Comparison of ENCODE assay signal across 23 cellular contexts in the genomic region with DNA sequence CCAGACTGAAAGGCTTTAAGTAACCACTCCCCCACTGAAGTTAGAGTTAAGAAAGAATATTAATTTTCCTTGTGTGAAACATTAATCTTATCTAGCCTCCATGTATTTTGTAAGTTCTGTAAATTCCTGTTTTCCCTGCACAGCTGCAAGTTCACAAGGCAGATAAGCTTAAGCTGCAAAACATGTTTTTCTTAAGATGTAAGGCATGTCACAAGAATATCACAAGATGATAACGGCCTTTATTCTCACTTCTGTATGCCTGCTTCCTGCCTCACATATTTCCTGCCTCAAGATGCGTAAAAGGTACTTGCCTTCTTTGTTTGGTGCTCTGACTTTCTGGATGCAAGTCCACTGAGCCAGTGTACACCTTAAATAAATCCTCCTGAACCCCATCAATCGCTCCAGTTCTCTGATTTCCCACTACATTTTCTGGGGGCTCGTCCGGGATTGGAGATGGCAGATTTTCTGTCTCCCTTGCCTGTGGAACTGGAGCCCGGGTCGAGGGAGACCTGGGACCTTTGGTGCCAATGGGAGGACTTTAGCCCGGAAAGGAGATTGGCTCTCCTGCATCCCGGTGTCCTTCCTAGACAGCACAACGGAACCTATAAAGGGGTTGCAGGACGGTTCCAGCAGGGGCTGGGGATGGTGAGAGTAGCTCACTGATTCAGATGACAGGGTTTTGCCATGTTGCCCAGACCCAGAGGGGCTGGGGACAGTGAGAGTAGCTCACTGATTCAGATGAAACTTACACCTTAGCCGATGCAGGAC. TPM values are rescaled to one million over a fixed set of nuclear protein-coding genes. Genes with fewer than 3 reads are reported as not detected.
DNase-seq lines count a peak whose midpoint lies in the region; TF ChIP-seq lines count a peak whose summit lies in the region.
"Had no signal": no experiment of that assay in that cellular context is flagged by ENCODE, and none has a peak within 500 bp of the region (broad histone marks: within the 10 kb centered on the region; RNA-seq: fewer than 3 reads in every experiment).

No MANE protein-coding gene starts in this region.

- in situ Hi-C loops in KBM-7 (cut with MboI; ENCODE audit: low pct_unique_long_range_greater_than_20kb, low sequenced_read_pairs): no loop called here

- no peak overlapping the region for H2BK12ac ChIP-seq in H9 (ENCODE audit: insufficient read length, low read depth, low read length)

- H3K27ac Mint-ChIP-seq in H9: no peak overlapping the region
- H3K27ac Mint-ChIP-seq: activated CD8-positive, alpha-beta memory T cell treated with anti-CD3 and anti-CD28 coated beads, Interleukin-2, amount 10 ng/mL, durations not matched to agents 7 days and 5 days; dendritic cell treated with granulocyte-macrophage colony-stimulating factor and Interleukin-4, amounts not matched to agents 40 ng/mL and 50 ng/mL, for 4 days; stimulated activated naive CD8-positive, alpha-beta T cell treated with anti-CD3 and anti-CD28 coated beads, Interleukin-15, amount 100 ng/mL, for 72 hours had no signal

- H3K27me3 ChIP-seq in mesendoderm (ENCODE audit: insufficient read depth, low read length, poor library complexity): no peaks in the 10 kb centered on the region
- no peaks in the 10 kb centered on the region for H3K27me3 ChIP-seq in H9 (ENCODE audit: insufficient read depth, low read length)
- H3K27me3 ChIP-seq: breast epithelium, foreskin keratinocyte, transverse colon had no signal

- H4K20me1 ChIP-seq in H9 (ENCODE audit: control insufficient read depth, insufficient read depth, insufficient read length): no peaks in the 10 kb centered on the region

- no CpG with 5 or more reads among the region's 12 CpGs for WGBS in mesendoderm (ENCODE audit: extremely low coverage, insufficient coverage, low lambda C conversion rate)
- WGBS in H9 (ENCODE audit: extremely low coverage, insufficient read length, low lambda C conversion rate): no CpG with 5 or more reads among the region's 12 CpGs

- TF ChIP-seq CTCF in H9 (conservative IDR thresholded peaks at IDR 0.05): no peak

- no peak overlapping the region for H4K91ac ChIP-seq in H9 (ENCODE audit: insufficient read length, low read depth, low read length)

- H3K4me1 ChIP-seq in mesendoderm (ENCODE audit: control insufficient read depth, low read depth, low read length): no peaks in the 10 kb centered on the region
- H3K4me1 ChIP-seq in H9 (ENCODE audit: insufficient read depth, low read length): no peaks in the 10 kb centered on the region
- H3K4me1 ChIP-seq: breast epithelium, foreskin keratinocyte, prostate gland, transverse colon had no signal

- H2BK20ac ChIP-seq in H9 (ENCODE audit: low read depth, low read length, poor library complexity, severe bottlenecking): no peak overlapping the region

- no peak overlapping the region for H3K9ac ChIP-seq in mesendoderm (ENCODE audit: low read length)
- H3K9ac ChIP-seq in H9 (ENCODE audit: extremely low read depth, insufficient read length, low read length): no peak overlapping the region

- H3K4me3 Mint-ChIP-seq in H9: no peak overlapping the region
- H3K4me3 Mint-ChIP-seq: activated CD8-positive, alpha-beta memory T cell treated with anti-CD3 and anti-CD28 coated beads, Interleukin-2, amount 10 ng/mL, durations not matched to agents 7 days and 5 days; dendritic cell treated with granulocyte-macrophage colony-stimulating factor and Interleukin-4, amounts not matched to agents 40 ng/mL and 50 ng/mL, for 4 days; stimulated activated naive CD8-positive, alpha-beta T cell treated with anti-CD3 and anti-CD28 coated beads, Interleukin-15, amount 100 ng/mL, for 72 hours had no signal

- peaks cover 14 to 21% (median 21%) of the 10 kb centered on the region in 3 experiments; a peak in 6 of 7 replicates for H3K36me3 Mint-ChIP-seq in H9 (ENCODE audit: insufficient read depth in 1 of 3, low read depth in 3 of 3)

- no peaks in the 10 kb centered on the region for H3K23me2 ChIP-seq in H9 (ENCODE audit: insufficient read length, low read depth, low read length, poor library complexity, severe bottlenecking)

- no peaks in the 10 kb centered on the region; the same call in 1 of the 2 replicates for H3K27me3 Mint-ChIP-seq in H9 (ENCODE audit: low read depth)
- H3K27me3 Mint-ChIP-seq: activated CD8-positive, alpha-beta memory T cell treated with anti-CD3 and anti-CD28 coated beads, Interleukin-2, amount 10 ng/mL, durations not matched to agents 7 days and 5 days; dendritic cell treated with granulocyte-macrophage colony-stimulating factor and Interleukin-4, amounts not matched to agents 40 ng/mL and 50 ng/mL, for 4 days; stimulated activated naive CD8-positive, alpha-beta T cell treated with anti-CD3 and anti-CD28 coated beads, Interleukin-15, amount 100 ng/mL, for 72 hours had no signal

- peak overlapping the region; percentile 12 for H3K4me3 ChIP-seq in mesendoderm (ENCODE audit: low read length)
- H3K4me3 ChIP-seq: breast epithelium, prostate gland, transverse colon had no signal

- no peaks in the 10 kb centered on the region for H3K79me2 ChIP-seq in mesendoderm (ENCODE audit: control insufficient read depth, insufficient read depth, low read length)
- H3K79me2 ChIP-seq in H9 (ENCODE audit: insufficient read depth, low read length): no peaks in the 10 kb centered on the region

- H4K8ac ChIP-seq in mesendoderm (ENCODE audit: low read depth, low read length): no peak overlapping the region
- no peak overlapping the region for H4K8ac ChIP-seq in H9 (replicated peaks; ENCODE audit: insufficient read length, low read depth, low read length)

- no peak overlapping the region for H4K5ac ChIP-seq in mesendoderm (ENCODE audit: low read length)
- H4K5ac ChIP-seq in H9 (ENCODE audit: insufficient read length, low read depth, low read length): no peak overlapping the region

- H2AK5ac ChIP-seq in mesendoderm (ENCODE audit: low read length) (no peak overlapping the region), H9 (ENCODE audit: insufficient read length, low read length) (no peak overlapping the region)

- H3K4ac ChIP-seq in mesendoderm (ENCODE audit: low read depth, low read length) (no peak overlapping the region), H9 (ENCODE audit: low read depth, low read length) (no peak overlapping the region)

- H3K4me2 ChIP-seq in mesendoderm (ENCODE audit: low read length) (no peak overlapping the region), H9 (ENCODE audit: insufficient read depth, insufficient read length, low read length) (no peak overlapping the region)

- H3K79me1 ChIP-seq in mesendoderm (ENCODE audit: low read length) (no peaks in the 10 kb centered on the region), H9 (ENCODE audit: insufficient read depth, low read depth, low read length, poor library complexity, severe bottlenecking) (no peaks in the 10 kb centered on the region)

- H3K9me3 ChIP-seq in H9 (ENCODE audit: control insufficient read depth, low read depth, low read length): peaks cover 31% of the 10 kb centered on the region
- H3K9me3 ChIP-seq: prostate gland had no signal

- H3K23ac ChIP-seq in mesendoderm (ENCODE audit: low read length) (no peak overlapping the region), H9 (ENCODE audit: insufficient read length, low read depth, low read length) (no peak overlapping the region)

- no peak overlapping the region for H2AFZ ChIP-seq in H9 (ENCODE audit: low read length)

- no peaks in the 10 kb centered on the region for H3K36me3 ChIP-seq in mesendoderm (ENCODE audit: control insufficient read depth, insufficient read depth, low read length)
- H3K36me3 ChIP-seq: breast epithelium, prostate gland had no signal

- H2BK15ac ChIP-seq in mesendoderm (replicated peaks; ENCODE audit: low read depth): no peak overlapping the region
- H2BK15ac ChIP-seq in H9 (ENCODE audit: low read depth, low read length): no peak overlapping the region

- H2BK5ac ChIP-seq in mesendoderm (ENCODE audit: low read length): no peak overlapping the region
- no peak overlapping the region for H2BK5ac ChIP-seq in H9 (ENCODE audit: insufficient read length, low read length)

- no peak overlapping the region for H3T11ph ChIP-seq in H9 (ENCODE audit: low read length)

- H3K27ac ChIP-seq in mesendoderm (ENCODE audit: low read depth, low read length) (no peak overlapping the region), H9 (ENCODE audit: insufficient read length, low read depth, low read length) (no peak overlapping the region)
- H3K27ac ChIP-seq: breast epithelium, foreskin keratinocyte, HL-60, prostate gland, transverse colon had no signal

- no peak overlapping the region for H2BK120ac ChIP-seq in mesendoderm (ENCODE audit: low read depth, low read length)
- no peak overlapping the region for H2BK120ac ChIP-seq in H9 (ENCODE audit: low read depth, low read length, poor library complexity, severe bottlenecking)

- H3K56ac ChIP-seq in mesendoderm (ENCODE audit: low read length): no peak overlapping the region
- no peak overlapping the region for H3K56ac ChIP-seq in H9 (ENCODE audit: insufficient read length, low read depth, low read length)

- H3K4me1 Mint-ChIP-seq in H9: 0 out of 4 replicates have a peak, but pooled peaks cover 0 to 5% of the 10 kb centered on the region in 2 experiments

- H3K18ac ChIP-seq in mesendoderm (ENCODE audit: low read length) (no peak overlapping the region), H9 (ENCODE audit: insufficient read length, low read depth, low read length) (no peak overlapping the region)

- peaks cover 27 to 31% of the 10 kb centered on the region in 2 experiments for H3K9me3 Mint-ChIP-seq in H9

- no peak overlapping the region for H3K14ac ChIP-seq in H9 (ENCODE audit: insufficient read depth, low read length)

- DNase-seq in NCI-H2196 (lab: John Stamatoyannopoulos, UW; ENCODE audit: unreplicated experiment) (peak; percentile 12), NCI-H2196 treated with DMSO at 0.1 percent for 48 hours (lab: John Stamatoyannopoulos, UW; ENCODE audit: unreplicated experiment) (no peak), KBM-7 (peak; percentile 12), astrocyte of the hippocampus (ENCODE audit: low read depth, low spot score) (peak; percentile 31), mesendoderm (peak; percentile 40), AG08395 (ENCODE audit: low spot score) (no peak), H9 (no peak), NCI-H1105 (lab: John Stamatoyannopoulos, UW) (no peak)
- DNase-seq: activated CD8-positive, alpha-beta memory T cell treated with anti-CD3 and anti-CD28 coated beads, Interleukin-2, amount 10 ng/mL, durations not matched to agents 7 days and 5 days; C1 segment of cervical spinal cord; DMS153; kidney glomerular epithelial cell; MM.1S; NCI-H1694 treated with DMSO at 0.1 percent for 48 hours; NCI-H510A treated with DMSO at 0.1 percent for 48 hours; T-helper 2 cell; transverse colon had no signal

RNA-seq across cellular contexts. Expression of gene PPARA, which starts 30.2 kb away (rescaled TPM):
- 0.49 TPM for polyA plus RNA-seq in mesendoderm (2013, experiment 1 of 2)
- polyA plus RNA-seq in mesendoderm (2013, experiment 2 of 2): 0.69 TPM
- 7.3 and 7.4 TPM in 2 replicates for total RNA-seq in H9 (2021)

Comparison
In these comparisons a context has a peak if more than half of its experiments do, and no peak if none do; other contexts are left out.
1. DNase-seq: peak in NCI-H2196 (single experiment), KBM-7 (single experiment), astrocyte of the hippocampus (single experiment) and mesendoderm (single experiment); none in NCI-H2196 treated with DMSO at 0.1 percent for 48 hours (single experiment), AG08395 (single experiment), H9 (single experiment) and NCI-H1105 (single experiment).